ENCODE assay signal across 15 cellular contexts in genomic region chr11:70322653-70323052, GRCh38. TPM values are rescaled to one million over a fixed set of nuclear protein-coding genes. Genes with fewer than 3 reads are reported as not detected.
DNase-seq lines count a peak whose midpoint lies in the region; ATAC-seq and TF ChIP-seq lines count a peak whose summit lies in the region.
"Had no signal": no experiment of that assay in that cellular context is flagged by ENCODE, and none has a peak within 500 bp of the region (broad histone marks: within the 10 kb centered on the region; RNA-seq: fewer than 3 reads in every experiment).

No MANE protein-coding gene starts in this region.

- H3K36me3 ChIP-seq in breast epithelium, result no peaks in the 10 kb centered on the region

- H3K4me3 Mint-ChIP-seq in CD14-positive monocyte (no peak overlapping the region), WTC11 (no peak overlapping the region), neural crest cell (no peak overlapping the region)

- peaks cover 0 to 2% (median 0%) of the 10 kb centered on the region in 3 donors for H3K27me3 Mint-ChIP-seq in CD14-positive monocyte (ENCODE audit: low read depth in 3 of 3)
- H3K27me3 Mint-ChIP-seq in WTC11 (ENCODE audit: low read depth), result no peaks in the 10 kb centered on the region
- no peaks in the 10 kb centered on the region for H3K27me3 Mint-ChIP-seq in neural crest cell (ENCODE audit: low read depth)

- H3K4me3 ChIP-seq in breast epithelium, result no peak overlapping the region
- H3K4me3 ChIP-seq: GM23248, SK-N-MC had no signal

- H3K4me1 Mint-ChIP-seq in CD14-positive monocyte (peaks cover 53% of the 10 kb centered on the region), WTC11 (peaks cover 9% of the 10 kb centered on the region), neural crest cell (peaks cover 31% of the 10 kb centered on the region)

- ATAC-seq in WTC11 (peak; percentile 33; the same call in 1 of the 2 replicates), GM21423 (IDR thresholded peaks at IDR 0.05; ENCODE audit: unreplicated experiment) (no peak)
- no peak for ATAC-seq in stimulated activated naive CD8-positive, alpha-beta T cell treated with anti-CD3 and anti-CD28 coated beads, Interleukin-15, Interleukin-2, amounts not matched to agents 100 U/mL and 50 U/mL, for 24 hours

- H3K9me3 Mint-ChIP-seq in CD14-positive monocyte (no peaks in the 10 kb centered on the region), WTC11 (no peaks in the 10 kb centered on the region), neural crest cell (no peaks in the 10 kb centered on the region)

- peak overlapping the region in 4 of 7 donors; percentile 89 to 96 (median 94) for H3K27ac Mint-ChIP-seq in CD14-positive monocyte
- no peak overlapping the region; the same call in 1 of the 2 replicates for H3K27ac Mint-ChIP-seq in WTC11
- peak overlapping the region; percentile 28 for H3K27ac Mint-ChIP-seq in neural crest cell (ENCODE audit: unreplicated experiment)

- no peaks in the 10 kb centered on the region for H3K9me3 ChIP-seq in breast epithelium

- POLR2A ChIA-PET in WTC11 (lab: Charles Lee), result no interaction called here

- TF ChIP-seq CTCF in CD14-positive monocyte (IDR thresholded peaks at IDR 0.05) (no peak), WTC11 (IDR thresholded peaks at IDR 0.05) (no peak), neural crest cell (conservative IDR thresholded peaks at IDR 0.05) (no peak), breast epithelium (IDR thresholded peaks at IDR 0.05) (no peak)

- no peak for DNase-seq in CD14-positive monocyte (ENCODE audit: low spot score)
- no peak for DNase-seq in WTC11 (ENCODE audit: low spot score)
- peak; percentile 73 for DNase-seq in islet precursor cell
- no peak for DNase-seq in neural crest cell (ENCODE audit: low read depth, low spot score)
- no peak for DNase-seq in mucosa of gallbladder (ENCODE audit: low spot score)
- no peak for DNase-seq in stimulated activated naive CD8-positive, alpha-beta T cell treated with anti-CD3 and anti-CD28 coated beads, Interleukin-15, Interleukin-2, amounts not matched to agents 100 U/mL and 50 U/mL, for 24 hours
- DNase-seq in breast epithelium (ENCODE audit: low spot score in 2 of 2), result no peak
- DNase-seq: GM23248, KBM-7, NCI-H1048, NCI-H1694 treated with DMSO at 0.1 percent for 48 hours, NCI-H446 treated with DMSO at 0.1 percent for 48 hours, NCI-H748 treated with DMSO at 0.1 percent for 48 hours had no signal

- H3K27ac ChIP-seq in breast epithelium, result peak overlapping the region in 1 of 2 donors; percentile 70
- H3K27ac ChIP-seq: GM23248, SK-N-MC had no signal

- no peak for TF ChIP-seq POLR2A in breast epithelium (IDR thresholded peaks at IDR 0.05)

- peaks cover 14 to 19% of the 10 kb centered on the region in 2 donors for H3K36me3 Mint-ChIP-seq in CD14-positive monocyte
- peaks cover 45% of the 10 kb centered on the region for H3K36me3 Mint-ChIP-seq in WTC11
- peaks cover 13% of the 10 kb centered on the region for H3K36me3 Mint-ChIP-seq in neural crest cell (ENCODE audit: low read depth)

- intact Hi-C loops in CD14-positive monocyte (cut with micrococcal nuclease) (no loop called here), breast epithelium (cut with DNase I; ENCODE audit: low total_unique reads) (no loop called here)

- no peaks in the 10 kb centered on the region for H3K27me3 ChIP-seq in breast epithelium

- H3K4me1 ChIP-seq in breast epithelium, result no peaks in the 10 kb centered on the region

- CTCF ChIA-PET in WTC11 (lab: Charles Lee), result interaction anchor here (1.0 kb wide), 1 partner anchor 11 kb away, joined by 6 read pairs; no protein-coding TSS in a partner anchor

TF ChIP-seq in WTC11, 78 proteins besides CTCF, POLR2A, EP300 and RAD21:
- no peak for TF ChIP-seq ZNF671 (CRISPR knock-in tag; IDR thresholded peaks at IDR 0.05)
- no peak for TF ChIP-seq CBFB (CRISPR knock-in tag; IDR thresholded peaks at IDR 0.05; ENCODE audit: low read depth)
- TF ChIP-seq ETV6 (CRISPR knock-in tag; IDR thresholded peaks at IDR 0.05), result no peak
- TF ChIP-seq ATF3 (CRISPR knock-in tag; conservative IDR thresholded peaks at IDR 0.05), result no peak
- no peak for TF ChIP-seq E2F1 (CRISPR knock-in tag; IDR thresholded peaks at IDR 0.05)
- TF ChIP-seq SMAD4 (CRISPR knock-in tag; IDR thresholded peaks at IDR 0.05), result no peak
- no peak for TF ChIP-seq ERG (CRISPR knock-in tag; IDR thresholded peaks at IDR 0.05)
- no peak for TF ChIP-seq NFYB (CRISPR knock-in tag; conservative IDR thresholded peaks at IDR 0.05; ENCODE audit: low read depth)
- no peak for TF ChIP-seq JUN (CRISPR knock-in tag; IDR thresholded peaks at IDR 0.05)

RNA-seq across cellular contexts. Expression of gene PPFIA1, which starts 52.2 kb away (rescaled TPM):
- 10 to 100 TPM in 1 of 2 donors, 1 to 10 TPM in 1; 7.5 to 15.5 TPM for polyA plus RNA-seq in CD14-positive monocyte
- total RNA-seq in WTC11 (2021) (62.2 to 75.1 TPM (median 64.1 TPM) in 3 replicates), neural crest cell (54.1 and 56.4 TPM in 2 replicates), mucosa of gallbladder (48.1 TPM), breast epithelium (10 to 100 TPM; 52.2 to 80.8 (median 78.0) TPM)
